ENCODE assay signal across 8 cellular contexts in the genomic region with DNA sequence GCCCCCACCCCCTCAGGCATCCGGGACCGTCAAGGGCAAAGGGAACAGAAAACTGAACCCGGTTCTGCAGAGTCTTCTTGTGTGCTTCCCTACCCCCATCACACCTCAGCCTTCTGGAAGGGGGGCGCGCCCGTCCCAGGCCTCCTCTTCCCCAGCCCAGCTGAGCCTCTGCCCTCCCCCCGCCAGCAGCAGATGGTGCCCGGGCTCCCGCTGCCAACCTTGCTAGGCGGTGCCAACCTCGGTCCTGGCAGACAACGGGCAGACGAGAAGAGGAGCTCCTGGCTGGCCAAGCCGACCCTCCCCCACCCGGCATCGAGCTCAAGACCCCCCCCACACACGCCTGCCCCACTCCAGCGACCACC. TPM values are rescaled to one million over a fixed set of nuclear protein-coding genes. Genes with fewer than 3 reads are reported as not detected.
DNase-seq lines count a peak whose midpoint lies in the region; ATAC-seq and TF ChIP-seq lines count a peak whose summit lies in the region.

No MANE protein-coding gene starts in this region.

- DNase-seq in D341Med (ENCODE audit: low spot score) = peak; percentile 73
- DNase-seq in NCI-H2029 (lab: John Stamatoyannopoulos, UW) = peak; percentile 84
- DNase-seq in central memory CD8-positive, alpha-beta T cell (ENCODE audit: low spot score in 2 of 2) = no peak
- no peak for DNase-seq in neural crest cell (ENCODE audit: low read depth, low spot score)
- DNase-seq in DMS114 treated with DMSO at 0.1 percent for 48 hours (lab: John Stamatoyannopoulos, UW; ENCODE audit: unreplicated experiment) = no peak
- no peak for DNase-seq in iPS-NIHi7 (ENCODE audit: extremely low spot score)
- no peak for DNase-seq in HuH-7.5 (ENCODE audit: low spot score)

- H3K36me3 Mint-ChIP-seq in central memory CD8-positive, alpha-beta T cell (ENCODE audit: insufficient read depth) = peaks cover 19% of the 10 kb centered on the region
- H3K36me3 Mint-ChIP-seq in neural crest cell (ENCODE audit: low read depth) = no peaks in the 10 kb centered on the region

- no peak for ATAC-seq in central memory CD8-positive, alpha-beta T cell (replicated peaks; ENCODE audit: extremely low read depth, poor library complexity, severe bottlenecking)
- ATAC-seq in GM18868 (IDR thresholded peaks at IDR 0.05; ENCODE audit: unreplicated experiment) = no peak

- no peaks in the 10 kb centered on the region for H3K9me3 Mint-ChIP-seq in central memory CD8-positive, alpha-beta T cell
- H3K9me3 Mint-ChIP-seq in neural crest cell = no peaks in the 10 kb centered on the region

- H3K27me3 Mint-ChIP-seq in central memory CD8-positive, alpha-beta T cell = peaks cover 70% of the 10 kb centered on the region
- peaks cover 74% of the 10 kb centered on the region for H3K27me3 Mint-ChIP-seq in neural crest cell (ENCODE audit: low read depth)

- TF ChIP-seq CTCF in neural crest cell (conservative IDR thresholded peaks at IDR 0.05) = no peak

- H3K4me3 Mint-ChIP-seq in central memory CD8-positive, alpha-beta T cell = peak overlapping the region; percentile 68
- peak overlapping the region; percentile 90 for H3K4me3 Mint-ChIP-seq in neural crest cell

- H3K4me1 Mint-ChIP-seq in central memory CD8-positive, alpha-beta T cell = peaks cover 67% of the 10 kb centered on the region
- peaks cover 53% of the 10 kb centered on the region for H3K4me1 Mint-ChIP-seq in neural crest cell

- H3K27ac Mint-ChIP-seq in central memory CD8-positive, alpha-beta T cell (ENCODE audit: low read depth) = no peak overlapping the region
- no peak overlapping the region for H3K27ac Mint-ChIP-seq in neural crest cell (ENCODE audit: unreplicated experiment)

RNA-seq across cellular contexts. Expression of gene STAC3, which starts 8.7 kb away (rescaled TPM):
- total RNA-seq in neural crest cell = 3.8 and 4.1 TPM in 2 replicates

RNA-seq across cellular contexts. Expression of gene SHMT2, which starts 12.8 kb away (rescaled TPM):
- 225 and 230 TPM in 2 replicates for total RNA-seq in neural crest cell

RNA-seq across cellular contexts. Expression of gene NXPH4, which starts 25.7 kb away (rescaled TPM):
- total RNA-seq in neural crest cell = 0.71 and 0.91 TPM in 2 replicates

Comparison
In these comparisons a context has a peak if more than half of its experiments do, and no peak if none do; other contexts are left out.
1. DNase-seq: peak in D341Med (single experiment) and NCI-H2029 (single experiment); none in central memory CD8-positive, alpha-beta T cell (0 of 2), neural crest cell (single experiment), DMS114 treated with DMSO at 0.1 percent for 48 hours (single experiment), iPS-NIHi7 (single experiment) and HuH-7.5 (single experiment).